17 cellular contexts compared by ENCODE assay signal in genomic region chr16:85051067-85051709, GRCh38. TPM values are rescaled to one million over a fixed set of nuclear protein-coding genes. Genes with fewer than 3 reads are reported as not detected.
DNase-seq lines count a peak whose midpoint lies in the region; ATAC-seq and FAIRE-seq lines count a peak whose summit lies in the region.
"Had no signal": no experiment of that assay in that cellular context is flagged by ENCODE, and none has a peak within 500 bp of the region (broad histone marks: within the 10 kb centered on the region; RNA-seq: fewer than 3 reads in every experiment).

No MANE protein-coding gene starts in this region.

- no peak for ATAC-seq in stimulated activated naive B cell treated with anti-CD40 and anti-IgM and Interleukin-4, amounts not matched to agents 10 μg/mL and 1 μg/mL and 100 μg/mL, for 72 hours (replicated peaks)
- no peak for ATAC-seq in GM19324 (IDR thresholded peaks at IDR 0.05; ENCODE audit: low FRiP score, unreplicated experiment)
- ATAC-seq: CD8-positive, alpha-beta T cell; PC-3 had no signal

- H2BK5ac ChIP-seq in mesenchymal stem cell (ENCODE audit: low read depth, low read length, poor library complexity, severe bottlenecking) (no peak overlapping the region), mesendoderm (ENCODE audit: low read length) (no peak overlapping the region)

- H3K27me3 ChIP-seq in BLaER1, result peaks cover 30% of the 10 kb centered on the region
- peaks cover 0 to 10% of the 10 kb centered on the region in 2 experiments for H3K27me3 ChIP-seq in mesenchymal stem cell (ENCODE audit: control insufficient read depth in 1 of 2, insufficient read depth in 1 of 2, low read length in 2 of 2)
- H3K27me3 ChIP-seq in mesendoderm (ENCODE audit: insufficient read depth, low read length, poor library complexity), result no peaks in the 10 kb centered on the region

- H3K79me2 ChIP-seq in mesendoderm (ENCODE audit: control insufficient read depth, insufficient read depth, low read length), result no peaks in the 10 kb centered on the region

- H4K8ac ChIP-seq in mesenchymal stem cell (ENCODE audit: low read length), result no peak overlapping the region
- no peak overlapping the region for H4K8ac ChIP-seq in mesendoderm (ENCODE audit: low read depth, low read length)

- no peak overlapping the region for H2BK12ac ChIP-seq in mesenchymal stem cell (ENCODE audit: low read length in 2 of 2)

- no peak overlapping the region for H4K91ac ChIP-seq in mesenchymal stem cell (ENCODE audit: low read length)

- H3K18ac ChIP-seq in mesenchymal stem cell (ENCODE audit: low read depth in 1 of 2, low read length in 2 of 2) (no peak overlapping the region), mesendoderm (ENCODE audit: low read length) (no peak overlapping the region)

- H4K5ac ChIP-seq in mesendoderm (ENCODE audit: low read length), result no peak overlapping the region

- peak overlapping the region; percentile 14 for H3K27ac Mint-ChIP-seq in stimulated activated naive B cell treated with anti-CD40 and anti-IgM and Interleukin-4, amounts not matched to agents 10 μg/mL and 1 μg/mL and 100 μg/mL, for 72 hours
- H3K27ac Mint-ChIP-seq: CD8-positive, alpha-beta T cell; GM23338 had no signal

- H3K36me3 Mint-ChIP-seq in stimulated activated naive B cell treated with anti-CD40 and anti-IgM and Interleukin-4, amounts not matched to agents 10 μg/mL and 1 μg/mL and 100 μg/mL, for 72 hours, result no peaks in the 10 kb centered on the region

- peaks cover 19 to 20% of the 10 kb centered on the region in 2 donors for H3K4me1 Mint-ChIP-seq in stimulated activated naive B cell treated with anti-CD40 and anti-IgM and Interleukin-4, amounts not matched to agents 10 μg/mL and 1 μg/mL and 100 μg/mL, for 72 hours

- no peak overlapping the region for H2AFZ ChIP-seq in mesenchymal stem cell (ENCODE audit: low read depth, low read length)
- H2AFZ ChIP-seq: GM23338 had no signal

- peak overlapping the region; percentile 82 for H3K4me2 ChIP-seq in BLaER1
- H3K4me2 ChIP-seq in mesenchymal stem cell (ENCODE audit: low read length, poor library complexity, severe bottlenecking), result no peak overlapping the region
- H3K4me2 ChIP-seq in mesendoderm (ENCODE audit: low read length), result no peak overlapping the region
- H3K4me2 ChIP-seq: GM23338, KMS-11 had no signal

- H3K9me3 Mint-ChIP-seq in stimulated activated naive B cell treated with anti-CD40 and anti-IgM and Interleukin-4, amounts not matched to agents 10 μg/mL and 1 μg/mL and 100 μg/mL, for 72 hours, result no peaks in the 10 kb centered on the region
- H3K9me3 Mint-ChIP-seq: CD8-positive, alpha-beta T cell; GM23338 had no signal

- H3K14ac ChIP-seq in mesenchymal stem cell (ENCODE audit: low read length in 2 of 2), result no peak overlapping the region

- no peak overlapping the region for H3K4me3 Mint-ChIP-seq in stimulated activated naive B cell treated with anti-CD40 and anti-IgM and Interleukin-4, amounts not matched to agents 10 μg/mL and 1 μg/mL and 100 μg/mL, for 72 hours
- H3K4me3 Mint-ChIP-seq: CD8-positive, alpha-beta T cell; GM23338 had no signal

- peaks cover 60% of the 10 kb centered on the region for H3K4me1 ChIP-seq in BLaER1
- peaks cover 10% of the 10 kb centered on the region for H3K4me1 ChIP-seq in mesenchymal stem cell (ENCODE audit: control insufficient read depth, insufficient read depth, low read depth, low read length)
- H3K4me1 ChIP-seq in mesendoderm (ENCODE audit: control insufficient read depth, low read depth, low read length), result no peaks in the 10 kb centered on the region

- no peak overlapping the region for H3K27ac ChIP-seq in BLaER1
- H3K27ac ChIP-seq in mesenchymal stem cell (ENCODE audit: low read length, poor library complexity, severe bottlenecking), result no peak overlapping the region
- H3K27ac ChIP-seq in mesendoderm (ENCODE audit: low read depth, low read length), result no peak overlapping the region
- H3K27ac ChIP-seq: KMS-11 had no signal

- peaks cover 35 to 36% of the 10 kb centered on the region in 2 donors for H3K27me3 Mint-ChIP-seq in stimulated activated naive B cell treated with anti-CD40 and anti-IgM and Interleukin-4, amounts not matched to agents 10 μg/mL and 1 μg/mL and 100 μg/mL, for 72 hours

- FAIRE-seq in GM19239 (lab: Jason Lieb, UNC), result no peak
- FAIRE-seq: GM12892 had no signal

- 64% methylated on average over 8 of the region's 9 CpGs for WGBS in mesenchymal stem cell
- no CpG with 5 or more reads among the region's 9 CpGs for WGBS in mesendoderm (ENCODE audit: extremely low coverage, insufficient coverage, low lambda C conversion rate)

- H3K56ac ChIP-seq in mesendoderm (ENCODE audit: low read length), result no peak overlapping the region

- no peaks in the 10 kb centered on the region for H3K9me3 ChIP-seq in BLaER1
- H3K9me3 ChIP-seq in mesenchymal stem cell (ENCODE audit: control insufficient read depth, low read length), result no peaks in the 10 kb centered on the region

- H3K9ac ChIP-seq in BLaER1 (no peak overlapping the region), mesenchymal stem cell (ENCODE audit: low read length) (peak overlapping the region; percentile 70), mesendoderm (ENCODE audit: low read length) (no peak overlapping the region)
- H3K9ac ChIP-seq: KMS-11 had no signal

- H2AK5ac ChIP-seq in mesenchymal stem cell (ENCODE audit: low read length, severe bottlenecking) (no peak overlapping the region), mesendoderm (ENCODE audit: low read length) (no peak overlapping the region)

- H3K23ac ChIP-seq in mesenchymal stem cell (ENCODE audit: low read length in 2 of 2), result no peak overlapping the region
- no peak overlapping the region for H3K23ac ChIP-seq in mesendoderm (ENCODE audit: low read length)

- no peak overlapping the region for H3K4me3 ChIP-seq in BLaER1
- peak overlapping the region in 1 of 2 experiments; percentile 46 for H3K4me3 ChIP-seq in mesenchymal stem cell (ENCODE audit: insufficient read depth in 1 of 2, low read depth in 1 of 2, low read length in 2 of 2)
- H3K4me3 ChIP-seq in mesendoderm (ENCODE audit: low read length), result no peak overlapping the region
- H3K4me3 ChIP-seq: GM23338 had no signal

- no peak overlapping the region for H2BK120ac ChIP-seq in mesenchymal stem cell (ENCODE audit: low read depth, low read length)
- no peak overlapping the region for H2BK120ac ChIP-seq in mesendoderm (ENCODE audit: low read depth, low read length)

- H3K36me3 ChIP-seq in BLaER1 (no peaks in the 10 kb centered on the region), mesenchymal stem cell (ENCODE audit: control insufficient read depth in 1 of 2, insufficient read depth in 2 of 2, low read depth in 1 of 2, low read length in 2 of 2) (peaks cover 0 to 11% of the 10 kb centered on the region in 2 experiments), mesendoderm (ENCODE audit: control insufficient read depth, insufficient read depth, low read length) (no peaks in the 10 kb centered on the region)

- no peaks in the 10 kb centered on the region for H3K79me1 ChIP-seq in mesenchymal stem cell (replicated peaks; ENCODE audit: low read length, poor library complexity, severe bottlenecking)
- H3K79me1 ChIP-seq in mesendoderm (ENCODE audit: low read length), result no peaks in the 10 kb centered on the region

- peaks cover 16% of the 10 kb centered on the region for H4K20me1 ChIP-seq in BLaER1

- peak; percentile 63 for DNase-seq in OCI-M1 (lab: John Stamatoyannopoulos, UW)
- DNase-seq in mesenchymal stem cell, result peak; percentile 16
- no peak for DNase-seq in stimulated activated naive B cell treated with anti-CD40 and anti-IgM and Interleukin-4, amounts not matched to agents 10 μg/mL and 1 μg/mL and 100 μg/mL, for 72 hours
- no peak for DNase-seq in NOMO-1 treated with DMSO at 0.1 percent for 48 hours (lab: John Stamatoyannopoulos, UW; ENCODE audit: unreplicated experiment)
- DNase-seq in mesendoderm, result no peak
- DNase-seq in GM19239 (ENCODE audit: insufficient read length, low spot score), result no peak
- DNase-seq: CD8-positive, alpha-beta T cell; DND-41; NCI-H1092; NCI-H345; NCI-H526 treated with DMSO at 0.1 percent for 48 hours had no signal

- H3K4ac ChIP-seq in mesenchymal stem cell (ENCODE audit: low read depth in 1 of 2, low read length in 2 of 2) (no peak overlapping the region), mesendoderm (ENCODE audit: low read depth, low read length) (no peak overlapping the region)

- H2BK15ac ChIP-seq in mesenchymal stem cell (ENCODE audit: low read depth, poor library complexity, severe bottlenecking), result peak overlapping the region; percentile 60
- no peak overlapping the region for H2BK15ac ChIP-seq in mesendoderm (replicated peaks; ENCODE audit: low read depth)

RNA-seq across cellular contexts. Expression of gene KIAA0513, which starts 23.6 kb away (rescaled TPM):
- 8.5 TPM for polyA plus RNA-seq in mesenchymal stem cell (2013, experiment 1 of 2)
- polyA plus RNA-seq in mesenchymal stem cell (2013, experiment 2 of 2), result 8.0 TPM
- polyA plus RNA-seq in mesendoderm (2013, experiment 1 of 2), result 1.8 TPM
- polyA plus RNA-seq in mesendoderm (2013, experiment 2 of 2), result 2.2 TPM

RNA-seq across cellular contexts. Expression of gene ZDHHC7, which starts 39.9 kb away (rescaled TPM):
- 64.9 TPM for polyA plus RNA-seq in mesenchymal stem cell (2013, experiment 1 of 2)
- 65.2 TPM for polyA plus RNA-seq in mesenchymal stem cell (2013, experiment 2 of 2)
- 28.5 TPM for polyA plus RNA-seq in mesendoderm (2013, experiment 1 of 2)
- 27.8 TPM for polyA plus RNA-seq in mesendoderm (2013, experiment 2 of 2)

Comparison
In these comparisons a context has a peak if more than half of its experiments do, and no peak if none do; other contexts are left out.
1. DNase-seq: peak in OCI-M1 (single experiment) and mesenchymal stem cell (single experiment); none in stimulated activated naive B cell treated with anti-CD40 and anti-IgM and Interleukin-4, amounts not matched to agents 10 μg/mL and 1 μg/mL and 100 μg/mL, for 72 hours (single experiment), NOMO-1 treated with DMSO at 0.1 percent for 48 hours (single experiment), mesendoderm (single experiment) and GM19239 (single experiment).